21 cellular contexts compared by ENCODE assay signal in the genomic region with DNA sequence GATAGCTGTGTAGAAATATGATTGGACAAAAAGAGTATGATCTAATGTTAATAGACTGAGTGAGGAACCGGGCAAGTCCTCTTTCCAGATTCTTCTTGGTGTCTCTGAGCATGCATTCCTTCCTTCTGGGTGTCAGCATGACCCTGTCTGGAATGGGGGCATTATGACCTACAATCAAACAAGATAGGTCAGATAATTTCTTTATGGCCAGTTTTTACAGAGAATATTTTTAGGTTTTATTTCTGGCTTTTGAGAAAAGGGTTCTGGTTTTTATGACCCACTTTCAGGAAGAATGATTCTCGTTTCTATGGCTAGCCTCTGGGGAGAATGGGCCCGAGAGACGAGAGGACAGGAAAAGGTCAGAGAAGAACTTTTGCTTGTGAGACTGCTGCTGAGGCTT.
"Had no signal": no experiment of that assay in that cellular context is flagged by ENCODE, and none has a peak within 500 bp of the region (broad histone marks: within the 10 kb centered on the region; RNA-seq: fewer than 3 reads in every experiment).

No MANE protein-coding gene starts in this region.

- DNase-seq: activated CD4-positive, alpha-beta T cell treated with anti-CD3 and anti-CD28 coated beads for 36 hours; activated CD4-positive, alpha-beta T cell treated with anti-CD3 and anti-CD28 coated beads, Interleukin-2, amount 50 U/mL, for 48 hours; activated gamma-delta T cell treated with Interleukin-2 at 50 U/mL for 16 hours; amniotic stem cell; effector memory CD8-positive, alpha-beta T cell; foreskin melanocyte; glutamatergic neuron; kidney; left lung; mesenchymal stem cell; natural killer cell; nucleus accumbens; stimulated activated CD4-positive, alpha-beta T cell treated with anti-CD3 and anti-CD28 coated beads, Interleukin-2, amount 100 ng/mL, for 24 hours; stimulated activated naive CD4-positive, alpha-beta T cell treated with Interleukin-2 at 50 U/mL for 16 hours; T-cell; tibial artery had no signal

- H3K4me3 ChIP-seq: left lung, tibial artery had no signal

- ATAC-seq: activated CD4-positive, alpha-beta T cell treated with anti-CD3 and anti-CD28 coated beads for 36 hours; activated naive CD4-positive, alpha-beta T cell treated with anti-CD3 and anti-CD28 coated beads, Interleukin-2, amount 50 U/mL, for 72 hours; effector memory CD8-positive, alpha-beta T cell; left lung; natural killer cell; right cardiac atrium; T-cell; WTC11 had no signal

- H3K36me3 ChIP-seq: left lung, tibial artery had no signal

- FAIRE-seq: kidney, urothelium cell line had no signal

- H3K27ac ChIP-seq: epithelial cell of prostate, left lung, tibial artery had no signal

- H3K27me3 ChIP-seq: left lung, tibial artery had no signal

- H3K9me3 ChIP-seq: tibial artery had no signal
